1 cellular context compared by ENCODE assay signal in the genomic region with DNA sequence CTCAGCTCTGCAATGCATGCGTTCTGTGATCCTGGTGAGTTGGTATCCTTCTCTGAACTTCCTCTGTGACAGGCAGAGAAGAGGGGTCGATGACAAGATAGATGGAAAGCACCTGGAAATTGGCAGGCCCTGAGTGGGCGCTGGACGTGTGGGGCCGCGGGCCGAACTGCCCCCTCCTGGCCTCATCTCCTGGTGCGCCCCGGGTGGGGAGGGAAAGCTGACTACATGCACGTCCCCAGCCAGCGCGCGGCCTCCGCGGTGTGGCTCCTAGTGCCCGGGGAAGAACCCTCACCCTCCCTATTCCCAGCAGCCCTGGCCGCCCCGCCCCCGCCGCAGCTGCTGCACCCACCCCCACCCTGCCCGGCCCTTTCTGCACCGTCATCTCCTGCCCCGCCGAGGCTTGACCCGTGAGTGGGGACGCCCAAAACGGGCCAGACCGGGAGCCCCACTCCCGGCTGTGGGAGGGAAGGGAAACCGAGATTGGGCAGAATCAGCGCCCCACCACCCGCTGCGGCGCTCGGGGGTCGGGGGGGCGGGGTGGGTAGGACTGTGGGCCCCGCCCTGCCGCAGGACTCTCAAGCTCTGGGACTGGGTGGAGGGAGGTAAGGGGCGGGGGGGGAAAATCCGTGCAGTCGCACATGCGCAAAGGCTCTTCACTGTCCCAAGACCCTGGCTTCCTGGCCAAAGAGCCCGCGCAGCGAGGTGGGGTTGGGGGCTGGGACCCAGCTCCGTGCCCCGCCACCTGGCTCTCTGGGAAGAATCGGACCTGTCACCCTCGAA.
A peak's percentile ranks its signal among the peaks of the same experiment; 100 is the strongest.
TF ChIP-seq lines count a peak whose summit lies in the region.

Gene NOL3 (plus strand): TSS at position 371 of the 780 bp plus-strand sequence.

TF ChIP-seq in HepG2, 621 proteins besides CTCF, POLR2A, EP300 and RAD21 (continued from another document and continues in another):
- TF ChIP-seq TRAFD1 (CRISPR knock-in tag; IDR thresholded peaks at IDR 0.05; ENCODE audit: borderline replicate concordance): peak; percentile 87; the same call in 1 of the 2 replicates
- TF ChIP-seq TFAP4 (IDR thresholded peaks at IDR 0.05; ENCODE audit: borderline replicate concordance, low read depth): peak; percentile 66; the same call in 1 of the 2 replicates
- TF ChIP-seq ZMYM4 (CRISPR knock-in tag; IDR thresholded peaks at IDR 0.05): peak; percentile 44; the same call in 1 of the 2 replicates
- no peak for TF ChIP-seq HNRNPUL1 (IDR thresholded peaks at IDR 0.05; ENCODE audit: low read depth, low read length)
- TF ChIP-seq HOMEZ (CRISPR knock-in tag; IDR thresholded peaks at IDR 0.05; ENCODE audit: low read depth): no peak; the same call in 1 of the 2 replicates
- TF ChIP-seq ASH2L (IDR thresholded peaks at IDR 0.05; ENCODE audit: insufficient read length, low read depth, low read length): peak; percentile 42
- TF ChIP-seq ZNF709 (CRISPR knock-in tag; IDR thresholded peaks at IDR 0.05): no peak
- TF ChIP-seq ETV5 (CRISPR knock-in tag; IDR thresholded peaks at IDR 0.05; ENCODE audit: borderline replicate concordance): peak; percentile 56
- no peak for TF ChIP-seq NONO (IDR thresholded peaks at IDR 0.05)
- TF ChIP-seq NONO (CRISPR knock-in tag; conservative IDR thresholded peaks at IDR 0.05): 0 out of 2 replicates have a peak, but pooled peaks have one; percentile 1
- TF ChIP-seq FOSL2 (CRISPR knock-in tag; IDR thresholded peaks at IDR 0.05): 0 out of 2 replicates have a peak, but pooled peaks have one; percentile 4
- TF ChIP-seq, protein P1, sequence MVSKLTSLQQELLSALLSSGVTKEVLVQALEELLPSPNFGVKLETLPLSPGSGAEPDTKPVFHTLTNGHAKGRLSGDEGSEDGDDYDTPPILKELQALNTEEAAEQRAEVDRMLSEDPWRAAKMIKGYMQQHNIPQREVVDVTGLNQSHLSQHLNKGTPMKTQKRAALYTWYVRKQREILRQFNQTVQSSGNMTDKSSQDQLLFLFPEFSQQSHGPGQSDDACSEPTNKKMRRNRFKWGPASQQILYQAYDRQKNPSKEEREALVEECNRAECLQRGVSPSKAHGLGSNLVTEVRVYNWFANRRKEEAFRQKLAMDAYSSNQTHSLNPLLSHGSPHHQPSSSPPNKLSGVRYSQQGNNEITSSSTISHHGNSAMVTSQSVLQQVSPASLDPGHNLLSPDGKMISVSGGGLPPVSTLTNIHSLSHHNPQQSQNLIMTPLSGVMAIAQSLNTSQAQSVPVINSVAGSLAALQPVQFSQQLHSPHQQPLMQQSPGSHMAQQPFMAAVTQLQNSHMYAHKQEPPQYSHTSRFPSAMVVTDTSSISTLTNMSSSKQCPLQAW (CRISPR knock-in tag; IDR thresholded peaks at IDR 0.05): peak; percentile 80
- no peak for TF ChIP-seq NR0B2 (CRISPR knock-in tag; IDR thresholded peaks at IDR 0.05)
- TF ChIP-seq ZNF549 (CRISPR knock-in tag; IDR thresholded peaks at IDR 0.05): no peak
- TF ChIP-seq ZNF710 (CRISPR knock-in tag; IDR thresholded peaks at IDR 0.05; ENCODE audit: borderline replicate concordance): peak; percentile 38; the same call in 1 of the 2 replicates
- 0 out of 2 replicates have a peak, but pooled peaks have one; percentile 10 for TF ChIP-seq ZNF274 (CRISPR knock-in tag; IDR thresholded peaks at IDR 0.05)
- TF ChIP-seq, protein P2, sequence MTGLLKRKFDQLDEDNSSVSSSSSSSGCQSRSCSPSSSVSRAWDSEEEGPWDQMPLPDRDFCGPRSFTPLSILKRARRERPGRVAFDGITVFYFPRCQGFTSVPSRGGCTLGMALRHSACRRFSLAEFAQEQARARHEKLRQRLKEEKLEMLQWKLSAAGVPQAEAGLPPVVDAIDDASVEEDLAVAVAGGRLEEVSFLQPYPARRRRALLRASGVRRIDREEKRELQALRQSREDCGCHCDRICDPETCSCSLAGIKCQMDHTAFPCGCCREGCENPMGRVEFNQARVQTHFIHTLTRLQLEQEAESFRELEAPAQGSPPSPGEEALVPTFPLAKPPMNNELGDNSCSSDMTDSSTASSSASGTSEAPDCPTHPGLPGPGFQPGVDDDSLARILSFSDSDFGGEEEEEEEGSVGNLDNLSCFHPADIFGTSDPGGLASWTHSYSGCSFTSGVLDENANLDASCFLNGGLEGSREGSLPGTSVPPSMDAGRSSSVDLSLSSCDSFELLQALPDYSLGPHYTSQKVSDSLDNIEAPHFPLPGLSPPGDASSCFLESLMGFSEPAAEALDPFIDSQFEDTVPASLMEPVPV (CRISPR knock-in tag; IDR thresholded peaks at IDR 0.05): peak; percentile 80
- 0 out of 2 replicates have a peak, but pooled peaks have one; percentile 49 for TF ChIP-seq KAT8 (CRISPR knock-in tag; IDR thresholded peaks at IDR 0.05)
- TF ChIP-seq ZNF619 (CRISPR knock-in tag; IDR thresholded peaks at IDR 0.05): peak; percentile 21; the same call in 1 of the 2 replicates
- 0 out of 2 replicates have a peak, but pooled peaks have one; percentile 28 for TF ChIP-seq NFYB (CRISPR knock-in tag; IDR thresholded peaks at IDR 0.05)
- TF ChIP-seq, protein P3, sequence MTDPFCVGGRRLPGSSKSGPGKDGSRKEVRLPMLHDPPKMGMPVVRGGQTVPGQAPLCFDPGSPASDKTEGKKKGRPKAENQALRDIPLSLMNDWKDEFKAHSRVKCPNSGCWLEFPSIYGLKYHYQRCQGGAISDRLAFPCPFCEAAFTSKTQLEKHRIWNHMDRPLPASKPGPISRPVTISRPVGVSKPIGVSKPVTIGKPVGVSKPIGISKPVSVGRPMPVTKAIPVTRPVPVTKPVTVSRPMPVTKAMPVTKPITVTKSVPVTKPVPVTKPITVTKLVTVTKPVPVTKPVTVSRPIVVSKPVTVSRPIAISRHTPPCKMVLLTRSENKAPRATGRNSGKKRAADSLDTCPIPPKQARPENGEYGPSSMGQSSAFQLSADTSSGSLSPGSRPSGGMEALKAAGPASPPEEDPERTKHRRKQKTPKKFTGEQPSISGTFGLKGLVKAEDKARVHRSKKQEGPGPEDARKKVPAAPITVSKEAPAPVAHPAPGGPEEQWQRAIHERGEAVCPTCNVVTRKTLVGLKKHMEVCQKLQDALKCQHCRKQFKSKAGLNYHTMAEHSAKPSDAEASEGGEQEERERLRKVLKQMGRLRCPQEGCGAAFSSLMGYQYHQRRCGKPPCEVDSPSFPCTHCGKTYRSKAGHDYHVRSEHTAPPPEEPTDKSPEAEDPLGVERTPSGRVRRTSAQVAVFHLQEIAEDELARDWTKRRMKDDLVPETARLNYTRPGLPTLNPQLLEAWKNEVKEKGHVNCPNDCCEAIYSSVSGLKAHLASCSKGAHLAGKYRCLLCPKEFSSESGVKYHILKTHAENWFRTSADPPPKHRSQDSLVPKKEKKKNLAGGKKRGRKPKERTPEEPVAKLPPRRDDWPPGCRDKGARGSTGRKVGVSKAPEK (CRISPR knock-in tag; IDR thresholded peaks at IDR 0.05; ENCODE audit: borderline replicate concordance): 0 out of 2 replicates have a peak, but pooled peaks have one; percentile 65
- TF ChIP-seq ZNF572 (CRISPR knock-in tag; IDR thresholded peaks at IDR 0.05): 0 out of 2 replicates have a peak, but pooled peaks have one; percentile 13
- no peak for TF ChIP-seq CREB3 (CRISPR knock-in tag; IDR thresholded peaks at IDR 0.05)
- no peak for TF ChIP-seq ZBTB3 (CRISPR knock-in tag; IDR thresholded peaks at IDR 0.05; ENCODE audit: borderline replicate concordance, low read depth)
- TF ChIP-seq ZNF296 (CRISPR knock-in tag; conservative IDR thresholded peaks at IDR 0.05): peak; percentile 54; the same call in 1 of the 2 replicates
- TF ChIP-seq ADNP (CRISPR knock-in tag; IDR thresholded peaks at IDR 0.05): no peak
- no peak for TF ChIP-seq ZBTB8A (CRISPR knock-in tag; IDR thresholded peaks at IDR 0.05; ENCODE audit: borderline replicate concordance, low read depth)
- no peak for TF ChIP-seq CHD2 (IDR thresholded peaks at IDR 0.05; ENCODE audit: low read depth, low read length)
- TF ChIP-seq ZNF160 (CRISPR knock-in tag; IDR thresholded peaks at IDR 0.05): 0 out of 2 replicates have a peak, but pooled peaks have one; percentile 23
- peak; percentile 76; the same call in 1 of the 2 replicates for TF ChIP-seq ZFY (CRISPR knock-in tag; IDR thresholded peaks at IDR 0.05)
- TF ChIP-seq DPF2 (CRISPR knock-in tag; IDR thresholded peaks at IDR 0.05; ENCODE audit: borderline replicate concordance, low read depth): 0 out of 2 replicates have a peak, but pooled peaks have one; percentile 17
- TF ChIP-seq ZNF292 (CRISPR knock-in tag; IDR thresholded peaks at IDR 0.05; ENCODE audit: borderline replicate concordance, low read depth): peak; percentile 37; the same call in 1 of the 2 replicates
- peak; percentile 77 for TF ChIP-seq IKZF4 (CRISPR knock-in tag; IDR thresholded peaks at IDR 0.05; ENCODE audit: borderline replicate concordance, low read depth, not compliant biosample characterization)
- TF ChIP-seq ISX (CRISPR knock-in tag; conservative IDR thresholded peaks at IDR 0.05): no peak
- no peak for TF ChIP-seq SETDB1 (CRISPR knock-in tag; IDR thresholded peaks at IDR 0.05; ENCODE audit: borderline replicate concordance)
- no peak for TF ChIP-seq ZBTB43 (CRISPR knock-in tag; conservative IDR thresholded peaks at IDR 0.05)
- TF ChIP-seq ARID2 (CRISPR knock-in tag; IDR thresholded peaks at IDR 0.05; ENCODE audit: borderline replicate concordance): 0 out of 2 replicates have a peak, but pooled peaks have one; percentile 30
- peak; percentile 70 for TF ChIP-seq RBFOX2 (IDR thresholded peaks at IDR 0.05; ENCODE audit: low read depth, low read length)
- peak; percentile 79 for TF ChIP-seq POLR2G (IDR thresholded peaks at IDR 0.05; ENCODE audit: low read depth, low read length)
- TF ChIP-seq REPIN1 (CRISPR knock-in tag; IDR thresholded peaks at IDR 0.05; ENCODE audit: borderline replicate concordance, low read depth): peak; percentile 34; the same call in 1 of the 2 replicates
- no peak for TF ChIP-seq ATF3 (CRISPR knock-in tag; IDR thresholded peaks at IDR 0.05)
- TF ChIP-seq ZNF317 (CRISPR knock-in tag; IDR thresholded peaks at IDR 0.05): peak; percentile 9; the same call in 1 of the 2 replicates
